13 cellular contexts compared by ENCODE assay signal in genomic region chr2:64092502-64092901, GRCh38. TPM values are rescaled to one million over a fixed set of nuclear protein-coding genes. Genes with fewer than 3 reads are reported as not detected.
DNase-seq lines count a peak whose midpoint lies in the region; ATAC-seq and TF ChIP-seq lines count a peak whose summit lies in the region.
"Had no signal": no experiment of that assay in that cellular context is flagged by ENCODE, and none has a peak within 500 bp of the region (broad histone marks: within the 10 kb centered on the region; RNA-seq: fewer than 3 reads in every experiment).

No MANE protein-coding gene starts in this region.

- H3K27ac ChIP-seq in Karpas-422 (ENCODE audit: low read length) = peak overlapping the region; percentile 96
- no peak overlapping the region for H3K27ac ChIP-seq in osteoblast (ENCODE audit: low read depth, low read length)
- H3K27ac ChIP-seq in prostate gland = no peak overlapping the region
- H3K27ac ChIP-seq: SJCRH30, skin epidermis had no signal

- H3K9me3 ChIP-seq in Karpas-422 (ENCODE audit: low read length) (no peaks in the 10 kb centered on the region), osteoblast (ENCODE audit: low read depth, low read length) (no peaks in the 10 kb centered on the region), prostate gland (no peaks in the 10 kb centered on the region)
- H3K9me3 ChIP-seq: SJCRH30 had no signal

- DNase-seq in Karpas-422 = peak; percentile 92
- DNase-seq in osteoblast (ENCODE audit: insufficient read length, low spot score, missing footprints) = no peak
- DNase-seq in prostate gland (ENCODE audit: low spot score) = no peak
- no peak for DNase-seq in NCI-H446 treated with DMSO at 0.1 percent for 48 hours (lab: John Stamatoyannopoulos, UW)
- no peak for DNase-seq in NCI-H69 (lab: John Stamatoyannopoulos, UW)
- DNase-seq: activated naive CD4-positive, alpha-beta T cell treated with anti-CD3 and anti-CD28 coated beads, Interleukin-2, amount 50 U/mL, for 16 hours; KBM-7; NCI-H2227 treated with DMSO at 0.1 percent for 48 hours; SJCRH30 had no signal

- H3K4me1 ChIP-seq in Karpas-422 (ENCODE audit: low read length) = peaks cover 86% of the 10 kb centered on the region
- no peaks in the 10 kb centered on the region for H3K4me1 ChIP-seq in osteoblast (ENCODE audit: insufficient read depth, low read length)
- H3K4me1 ChIP-seq in prostate gland (replicated peaks) = no peaks in the 10 kb centered on the region
- H3K4me1 ChIP-seq: SJCRH30 had no signal

- H4K20me1 ChIP-seq in Karpas-422 (ENCODE audit: insufficient read depth, low read depth, low read length) = no peaks in the 10 kb centered on the region
- H4K20me1 ChIP-seq in osteoblast (ENCODE audit: insufficient read depth, low read length) = no peaks in the 10 kb centered on the region

- H3K27me3 ChIP-seq in Karpas-422 (ENCODE audit: low read length) (no peaks in the 10 kb centered on the region), osteoblast (ENCODE audit: insufficient read depth, low read length) (no peaks in the 10 kb centered on the region), prostate gland (replicated peaks; ENCODE audit: insufficient read depth) (no peaks in the 10 kb centered on the region)
- H3K27me3 ChIP-seq: SJCRH30 had no signal

- TF ChIP-seq CTCF in osteoblast (IDR thresholded peaks at IDR 0.05; ENCODE audit: extremely low read depth, low read depth, low read length) = no peak
- no peak for TF ChIP-seq CTCF in prostate gland (IDR thresholded peaks at IDR 0.05)

- ATAC-seq in GM18502 (IDR thresholded peaks at IDR 0.05; ENCODE audit: poor library complexity, unreplicated experiment) = peak; percentile 68
- ATAC-seq in GM19468 (IDR thresholded peaks at IDR 0.05; ENCODE audit: extremely low read depth, unreplicated experiment) = peak; percentile 48
- peak; percentile 64 for ATAC-seq in HG02938 (IDR thresholded peaks at IDR 0.05; ENCODE audit: unreplicated experiment)

- H3K4me3 ChIP-seq in Karpas-422 (ENCODE audit: low read length) (peak overlapping the region; percentile 32), osteoblast (ENCODE audit: insufficient read depth, low read length) (no peak overlapping the region), prostate gland (no peak overlapping the region)
- H3K4me3 ChIP-seq: SJCRH30, skin epidermis had no signal

- peaks cover 54% of the 10 kb centered on the region for H3K36me3 ChIP-seq in Karpas-422 (ENCODE audit: insufficient read depth, low read length)
- H3K36me3 ChIP-seq in osteoblast (ENCODE audit: insufficient read depth, low read length) = peaks cover 9% of the 10 kb centered on the region
- H3K36me3 ChIP-seq in prostate gland = peaks cover 0 to 6% of the 10 kb centered on the region in 2 donors

- H3K79me2 ChIP-seq in Karpas-422 (ENCODE audit: low read length) = peaks cover 15% of the 10 kb centered on the region
- no peaks in the 10 kb centered on the region for H3K79me2 ChIP-seq in osteoblast (ENCODE audit: insufficient read depth, low read length)

- no peak for TF ChIP-seq POLR2A in prostate gland (IDR thresholded peaks at IDR 0.05)

- H2AFZ ChIP-seq in Karpas-422 (ENCODE audit: low read length) = no peak overlapping the region
- no peak overlapping the region for H2AFZ ChIP-seq in osteoblast (ENCODE audit: low read length)

- intact Hi-C loops in prostate gland (cut with DNase I) = no loop called here

- no peaks in the 10 kb centered on the region for H3K9me2 ChIP-seq in Karpas-422 (replicated peaks; ENCODE audit: insufficient read depth, low read length)

- peak overlapping the region; percentile 39 for H3K9ac ChIP-seq in Karpas-422 (ENCODE audit: low read length)

- 85% methylated on average over 4 of the region's 4 CpGs for WGBS in prostate gland

- peak overlapping the region; percentile 73 for H3K4me2 ChIP-seq in Karpas-422 (ENCODE audit: low read depth, low read length, poor library complexity, severe bottlenecking)
- H3K4me2 ChIP-seq in osteoblast (ENCODE audit: insufficient read depth, low read length) = no peak overlapping the region

RNA-seq across cellular contexts. Expression of gene PELI1, which starts 51.7 kb away (rescaled TPM):
- total RNA-seq in Karpas-422 (2014; rRNA removed; shearing (Covaris generic); ENCODE audit: low replicate concordance) = 49.9 and 90.7 TPM in 2 replicates
- total RNA-seq in osteoblast = 5.1 and 5.6 TPM in 2 replicates
- total RNA-seq in prostate gland = 10 to 100 TPM; 16.9 to 32.9 TPM
